ENCODE assay signal across 20 cellular contexts in genomic region chr1:113178106-113178505, GRCh38.
DNase-seq lines count a peak whose midpoint lies in the region; ATAC-seq, FAIRE-seq and TF ChIP-seq lines count a peak whose summit lies in the region.
"Had no signal": no experiment of that assay in that cellular context is flagged by ENCODE, and none has a peak within 500 bp of the region (broad histone marks: within the 10 kb centered on the region; RNA-seq: fewer than 3 reads in every experiment).

No MANE protein-coding gene starts in this region.

- no peak for DNase-seq in GM12878 (ENCODE audit: low read depth, low spot score)
- no peak for DNase-seq in putamen (ENCODE audit: low spot score)
- DNase-seq in CD8-positive, alpha-beta memory T cell, result no peak
- no peak for DNase-seq in activated CD4-positive, alpha-beta T cell treated with anti-CD3 and anti-CD28 coated beads, Interleukin-2, amount 50 U/mL, for 48 hours
- no peak for DNase-seq in immature natural killer cell
- DNase-seq: activated CD4-positive, alpha-beta T cell treated with anti-CD3 and anti-CD28 coated beads, Interleukin-2, amount 50 U/mL, for 4 hours; activated T-cell treated with anti-CD3 and anti-CD28 coated beads, Interleukin-2, amount 50 U/mL, for 1 hour; brain microvascular endothelial cell; MV-4-11; NCI-H2081; NCI-H748 treated with DMSO at 0.1 percent for 48 hours; PC-9; stimulated activated CD4-positive, alpha-beta T cell treated with anti-CD3 and anti-CD28 coated beads, Interleukin-2, amount 100 ng/mL, for 48 hours had no signal

- H3K4me3 ChIP-seq in GM12878, result no peak overlapping the region
- H3K4me3 ChIP-seq in CD8-positive, alpha-beta memory T cell (ENCODE audit: low read length), result no peak overlapping the region
- H3K4me3 ChIP-seq: HAP-1, PC-9 had no signal

- H3K9ac ChIP-seq in GM12878 (ENCODE audit: control insufficient read depth, insufficient read depth, low read length), result no peak overlapping the region

- no peak overlapping the region for H3K27ac Mint-ChIP-seq in CD8-positive, alpha-beta memory T cell
- H3K27ac Mint-ChIP-seq in immature natural killer cell, result no peak overlapping the region
- H3K27ac Mint-ChIP-seq: activated naive CD8-positive, alpha-beta T cell; dendritic cell treated with granulocyte-macrophage colony-stimulating factor and Interleukin-4, amounts not matched to agents 40 ng/mL and 50 ng/mL, for 4 days; IgD-negative memory B cell had no signal

- H4K20me1 ChIP-seq in GM12878 (ENCODE audit: control insufficient read depth, insufficient read depth), result no peaks in the 10 kb centered on the region

- no peak for TF ChIP-seq RAD21 in GM12878 (IDR thresholded peaks at IDR 0.05; ENCODE audit: insufficient read depth, low read depth, low read length)

- no peak overlapping the region; the same call in 1 of the 2 replicates for H2AFZ ChIP-seq in GM12878 (ENCODE audit: control insufficient read depth, low read depth, low read length)
- H2AFZ ChIP-seq: PC-9 had no signal

- H3K4me2 ChIP-seq in GM12878 (ENCODE audit: control insufficient read depth, insufficient read depth), result no peak overlapping the region
- H3K4me2 ChIP-seq: PC-9 had no signal

- TF ChIP-seq EP300 in GM12878 (IDR thresholded peaks at IDR 0.05; ENCODE audit: borderline replicate concordance in 1 of 2, control insufficient read depth in 1 of 2, low read depth in 2 of 2, low read length in 2 of 2), result no peak

- H3K36me3 Mint-ChIP-seq in CD8-positive, alpha-beta memory T cell, result peaks cover 0 to 6% (median 0%) of the 10 kb centered on the region in 3 donors
- H3K36me3 Mint-ChIP-seq in immature natural killer cell, result peaks cover 0 to 5% (median 0%) of the 10 kb centered on the region in 3 donors
- H3K36me3 Mint-ChIP-seq: activated naive CD8-positive, alpha-beta T cell; IgD-negative memory B cell had no signal

- SMC1A ChIA-PET in GM12878 (lab: Charles Lee; ENCODE audit: uncharacterized antibody, unreplicated experiment), result interaction anchor here (1.1 to 2.0 kb wide), 3 partner anchors 8 to 36 kb away, joined by 3 to 6 read pairs (median 3); no protein-coding TSS in a partner anchor

- ATAC-seq in GM18861 (IDR thresholded peaks at IDR 0.05; ENCODE audit: unreplicated experiment) (peak; percentile 51), GM21619 (IDR thresholded peaks at IDR 0.05; ENCODE audit: unreplicated experiment) (peak; percentile 84), HG03095 (IDR thresholded peaks at IDR 0.05; ENCODE audit: unreplicated experiment) (peak; percentile 96), GM12878 (peak; percentile 85)

- H3K36me3 ChIP-seq in GM12878 (ENCODE audit: control insufficient read depth in 2 of 2, insufficient read depth in 2 of 2, low read length in 1 of 2), result no peaks in the 10 kb centered on the region
- H3K36me3 ChIP-seq in CD8-positive, alpha-beta memory T cell (ENCODE audit: insufficient read depth, low read length), result no peaks in the 10 kb centered on the region
- H3K36me3 ChIP-seq: brain microvascular endothelial cell, HAP-1 had no signal

- POLR2A ChIA-PET in GM12878 (lab: Charles Lee), result no interaction called here
- POLR2A ChIA-PET in CD8-positive, alpha-beta memory T cell (lab: Charles Lee), result no interaction called here

- no peak for FAIRE-seq in GM12878 (lab: Jason Lieb, UNC)

- no peak overlapping the region for H3K4me3 Mint-ChIP-seq in CD8-positive, alpha-beta memory T cell
- no peak overlapping the region for H3K4me3 Mint-ChIP-seq in immature natural killer cell
- H3K4me3 Mint-ChIP-seq: activated naive CD8-positive, alpha-beta T cell; dendritic cell treated with granulocyte-macrophage colony-stimulating factor and Interleukin-4, amounts not matched to agents 40 ng/mL and 50 ng/mL, for 4 days; IgD-negative memory B cell had no signal

- intact Hi-C loops in GM12878 (cut with micrococcal nuclease; ENCODE audit: unreplicated experiment), result no loop called here

- BruUV-seq in GM12878 (replicated peaks; lab: Mats Ljungman, UMichigan), result no TSS peak

- H3K27me3 Mint-ChIP-seq in CD8-positive, alpha-beta memory T cell, result peaks cover 24 to 43% of the 10 kb centered on the region in 2 donors
- H3K27me3 Mint-ChIP-seq in immature natural killer cell (ENCODE audit: low read depth in 3 of 3), result peaks cover 2 to 19% (median 4%) of the 10 kb centered on the region in 3 donors
- H3K27me3 Mint-ChIP-seq: IgD-negative memory B cell had no signal

- no peak overlapping the region for H3K27ac ChIP-seq in GM12878 (ENCODE audit: control insufficient read depth, insufficient read depth)
- no peak overlapping the region for H3K27ac ChIP-seq in CD8-positive, alpha-beta memory T cell (ENCODE audit: low read depth, low read length)
- H3K27ac ChIP-seq: brain microvascular endothelial cell, PC-9 had no signal

- no peaks in the 10 kb centered on the region for H3K27me3 ChIP-seq in GM12878 (replicated peaks in 1 of 2; ENCODE audit: control insufficient read depth in 2 of 2, insufficient read depth in 2 of 2, low read length in 1 of 2)
- H3K27me3 ChIP-seq in CD8-positive, alpha-beta memory T cell (ENCODE audit: insufficient read depth, low read length, poor library complexity, severe bottlenecking), result no peaks in the 10 kb centered on the region

- H3K79me2 ChIP-seq in GM12878 (ENCODE audit: control insufficient read depth, insufficient read depth, low read length), result no peaks in the 10 kb centered on the region

- RAD21 ChIA-PET in GM12878 (lab: Charles Lee; ENCODE audit: unreplicated experiment), result interaction anchor here (0.6 to 1.0 kb wide), 2 partner anchors 34 to 47 kb away, joined by 3 read pairs; no protein-coding TSS in a partner anchor

- no peak for TF ChIP-seq CTCF in GM12878 (IDR thresholded peaks at IDR 0.05 in 2 of 3, conservative IDR thresholded peaks at IDR 0.05 in 1 of 3; ENCODE audit: control insufficient read depth in 2 of 3, extremely low read depth in 1 of 3, insufficient read depth in 1 of 3, low read depth in 3 of 3, low read length in 3 of 3)

- no peaks in the 10 kb centered on the region; the same call in 2 of the 3 replicates for H3K9me3 ChIP-seq in GM12878 (replicated peaks; ENCODE audit: control insufficient read depth, insufficient read depth, low read length)
- no peaks in the 10 kb centered on the region for H3K9me3 ChIP-seq in CD8-positive, alpha-beta memory T cell (ENCODE audit: low read length)
- H3K9me3 ChIP-seq: HAP-1 had no signal

- H3K4me1 ChIP-seq in GM12878 (ENCODE audit: control insufficient read depth, insufficient read depth, low read length), result peaks cover 6% of the 10 kb centered on the region
- no peaks in the 10 kb centered on the region for H3K4me1 ChIP-seq in CD8-positive, alpha-beta memory T cell (ENCODE audit: insufficient read depth, low read length)
- H3K4me1 ChIP-seq: HAP-1 had no signal

- WGBS in GM12878 (ENCODE audit: insufficient coverage, insufficient replicate concordance, low lambda C conversion rate, missing lambda C conversion rate), result 5% methylated on average over 3 of the region's 3 CpGs

- H3K4me1 Mint-ChIP-seq in CD8-positive, alpha-beta memory T cell, result no peaks in the 10 kb centered on the region
- H3K4me1 Mint-ChIP-seq in immature natural killer cell, result no peaks in the 10 kb centered on the region

- TF ChIP-seq POLR2A in GM12878 (IDR thresholded peaks at IDR 0.05; ENCODE audit: low read depth, low read length), result no peak

- in situ Hi-C loops in GM12878 (cut with MboI), result no loop called here

- CTCF ChIA-PET in GM12878 (lab: Yijun Ruan, JAX), result interaction anchor here (1.2 kb wide), 1 partner anchor 41 kb away, joined by 3 read pairs; no protein-coding TSS in a partner anchor
- CTCF ChIA-PET in CD8-positive, alpha-beta memory T cell (lab: Charles Lee), result no interaction called here

- peaks cover 0 to 11% (median 10%) of the 10 kb centered on the region in 5 donors for H3K9me3 Mint-ChIP-seq in CD8-positive, alpha-beta memory T cell
- H3K9me3 Mint-ChIP-seq in immature natural killer cell, result peaks cover 2 to 11% (median 7%) of the 10 kb centered on the region in 6 donors
- H3K9me3 Mint-ChIP-seq: dendritic cell treated with granulocyte-macrophage colony-stimulating factor and Interleukin-4, amounts not matched to agents 40 ng/mL and 50 ng/mL, for 4 days had no signal

TF ChIP-seq in GM12878, 131 proteins besides CTCF, POLR2A, EP300 and RAD21:
- TF ChIP-seq CREB1 (IDR thresholded peaks at IDR 0.05; ENCODE audit: low read depth), result no peak
- TF ChIP-seq TCF3 (IDR thresholded peaks at IDR 0.05; ENCODE audit: borderline replicate concordance, insufficient read depth, low read depth, low read length), result peak; percentile 65; the same call in 1 of the 2 replicates
- peak; percentile 74; the same call in 1 of the 2 replicates for TF ChIP-seq TCF12 (IDR thresholded peaks at IDR 0.05; ENCODE audit: low read depth, low read length)
- TF ChIP-seq, protein P1, sequence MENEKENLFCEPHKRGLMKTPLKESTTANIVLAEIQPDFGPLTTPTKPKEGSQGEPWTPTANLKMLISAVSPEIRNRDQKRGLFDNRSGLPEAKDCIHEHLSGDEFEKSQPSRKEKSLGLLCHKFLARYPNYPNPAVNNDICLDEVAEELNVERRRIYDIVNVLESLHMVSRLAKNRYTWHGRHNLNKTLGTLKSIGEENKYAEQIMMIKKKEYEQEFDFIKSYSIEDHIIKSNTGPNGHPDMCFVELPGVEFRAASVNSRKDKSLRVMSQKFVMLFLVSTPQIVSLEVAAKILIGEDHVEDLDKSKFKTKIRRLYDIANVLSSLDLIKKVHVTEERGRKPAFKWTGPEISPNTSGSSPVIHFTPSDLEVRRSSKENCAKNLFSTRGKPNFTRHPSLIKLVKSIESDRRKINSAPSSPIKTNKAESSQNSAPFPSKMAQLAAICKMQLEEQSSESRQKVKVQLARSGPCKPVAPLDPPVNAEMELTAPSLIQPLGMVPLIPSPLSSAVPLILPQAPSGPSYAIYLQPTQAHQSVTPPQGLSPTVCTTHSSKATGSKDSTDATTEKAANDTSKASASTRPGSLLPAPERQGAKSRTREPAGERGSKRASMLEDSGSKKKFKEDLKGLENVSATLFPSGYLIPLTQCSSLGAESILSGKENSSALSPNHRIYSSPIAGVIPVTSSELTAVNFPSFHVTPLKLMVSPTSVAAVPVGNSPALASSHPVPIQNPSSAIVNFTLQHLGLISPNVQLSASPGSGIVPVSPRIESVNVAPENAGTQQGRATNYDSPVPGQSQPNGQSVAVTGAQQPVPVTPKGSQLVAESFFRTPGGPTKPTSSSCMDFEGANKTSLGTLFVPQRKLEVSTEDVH (IDR thresholded peaks at IDR 0.05; ENCODE audit: low read depth, partially characterized antibody), result no peak
- 0 out of 2 replicates have a peak, but pooled peaks have one; percentile 35 for TF ChIP-seq GABPA (IDR thresholded peaks at IDR 0.05; ENCODE audit: low read depth)
- TF ChIP-seq PAX5 (IDR thresholded peaks at IDR 0.05; ENCODE audit: borderline replicate concordance, low read depth, low read length), result peak; percentile 51; the same call in 1 of the 2 replicates
- TF ChIP-seq JUNB (IDR thresholded peaks at IDR 0.05), result peak; percentile 30; the same call in 1 of the 2 replicates
- no peak for TF ChIP-seq YBX1 (IDR thresholded peaks at IDR 0.05)
